8 cellular contexts compared by ENCODE assay signal in the genomic region with DNA sequence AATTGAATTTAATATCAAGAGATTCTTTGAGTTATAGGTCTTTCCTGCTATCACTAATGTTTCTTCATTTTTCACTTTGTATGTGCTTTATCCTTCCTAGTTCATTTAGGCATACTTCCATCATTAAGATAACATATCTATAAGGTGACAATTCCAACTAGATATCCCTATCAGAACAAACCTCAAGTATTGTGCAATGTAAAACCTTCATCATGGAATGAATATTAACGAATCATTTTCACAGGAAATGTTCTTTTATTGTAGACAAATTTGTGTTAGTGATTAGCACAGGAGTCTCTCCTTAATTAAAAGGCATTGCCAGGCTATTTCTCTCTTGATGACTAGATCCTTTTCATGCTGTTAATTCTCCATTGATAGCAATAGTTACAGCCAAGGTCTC.
"Had no signal": no experiment of that assay in that cellular context is flagged by ENCODE, and none has a peak within 500 bp of the region (broad histone marks: within the 10 kb centered on the region; RNA-seq: fewer than 3 reads in every experiment).

No MANE protein-coding gene starts in this region.

- H3K4me3 ChIP-seq: GM12878 had no signal

- DNase-seq: GDM1, GF-D8 had no signal

- ATAC-seq: GM12878 had no signal

- FAIRE-seq: G401.6, GM12878, GM12891, GM12892, GM18507, GM19239 had no signal
